ENCODE assay signal across 1 cellular context in the genomic region with DNA sequence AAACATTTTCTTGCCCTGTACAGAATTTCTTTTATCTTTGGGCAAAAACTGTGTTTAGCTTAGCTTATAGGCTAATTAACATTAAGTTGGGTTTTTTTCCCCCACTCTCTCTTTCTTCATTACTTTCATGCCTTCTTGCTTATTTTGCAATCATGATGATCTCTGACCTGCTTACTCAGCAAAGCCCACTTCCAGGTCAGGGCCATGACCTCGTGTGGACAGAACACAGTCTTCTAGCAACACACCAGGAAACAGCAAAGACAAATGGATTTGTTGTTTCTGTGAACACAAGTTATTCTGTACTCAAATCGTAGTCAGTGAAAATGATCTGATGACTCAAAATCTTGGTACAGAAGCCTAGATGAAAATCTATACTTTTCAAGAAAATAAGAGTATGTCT.
A peak's percentile ranks its signal among the peaks of the same experiment; 100 is the strongest.
TF ChIP-seq lines count a peak whose summit lies in the region.

No MANE protein-coding gene starts in this region.

TF ChIP-seq in HepG2, 621 proteins besides CTCF, POLR2A, EP300 and RAD21 (continued from another document and continues in another):
- TF ChIP-seq, protein P1, sequence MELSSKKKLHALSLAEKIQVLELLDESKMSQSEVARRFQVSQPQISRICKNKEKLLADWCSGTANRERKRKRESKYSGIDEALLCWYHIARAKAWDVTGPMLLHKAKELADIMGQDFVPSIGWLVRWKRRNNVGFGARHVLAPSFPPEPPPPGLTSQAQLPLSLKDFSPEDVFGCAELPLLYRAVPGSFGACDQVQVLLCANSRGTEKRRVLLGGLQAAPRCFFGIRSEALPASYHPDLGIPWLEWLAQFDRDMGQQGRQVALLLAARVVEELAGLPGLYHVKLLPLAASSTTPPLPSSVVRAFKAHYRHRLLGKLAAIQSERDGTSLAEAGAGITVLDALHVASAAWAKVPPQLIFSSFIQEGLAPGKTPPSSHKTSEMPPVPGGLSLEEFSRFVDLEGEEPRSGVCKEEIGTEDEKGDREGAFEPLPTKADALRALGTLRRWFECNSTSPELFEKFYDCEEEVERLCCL (CRISPR knock-in tag; IDR thresholded peaks at IDR 0.05; ENCODE audit: borderline replicate concordance) = no peak
- TF ChIP-seq ARNT2 (CRISPR knock-in tag; IDR thresholded peaks at IDR 0.05; ENCODE audit: low read depth) (no peak), BHLHE40 (IDR thresholded peaks at IDR 0.05; ENCODE audit: low read length) (peak; percentile 65; the same call in 1 of the 2 replicates), SMARCE1 (IDR thresholded peaks at IDR 0.05; ENCODE audit: borderline replicate concordance) (no peak), KDM4B (CRISPR knock-in tag; IDR thresholded peaks at IDR 0.05) (0 out of 2 replicates have a peak, but pooled peaks have one; percentile 52), HOXD1 (CRISPR knock-in tag; IDR thresholded peaks at IDR 0.05) (peak; percentile 93), ELF1 (CRISPR knock-in tag; IDR thresholded peaks at IDR 0.05) (peak; percentile 84), RORA (CRISPR knock-in tag; IDR thresholded peaks at IDR 0.05) (no peak), ZFP41 (CRISPR knock-in tag; IDR thresholded peaks at IDR 0.05; ENCODE audit: borderline replicate concordance) (no peak), ATF7-NPFF (CRISPR knock-in tag; IDR thresholded peaks at IDR 0.05; ENCODE audit: low read depth) (no peak; the same call in 1 of the 2 replicates), FOSL2 (CRISPR knock-in tag; IDR thresholded peaks at IDR 0.05) (peak; percentile 98), RFX1 (IDR thresholded peaks at IDR 0.05) (no peak), PHB2 (IDR thresholded peaks at IDR 0.05; ENCODE audit: partially characterized antibody) (no peak), ZNF44 (CRISPR knock-in tag; IDR thresholded peaks at IDR 0.05) (no peak), ZNF510 (CRISPR knock-in tag; IDR thresholded peaks at IDR 0.05; ENCODE audit: low read depth) (no peak), SALL2 (CRISPR knock-in tag; IDR thresholded peaks at IDR 0.05) (no peak), PPARG (CRISPR knock-in tag; conservative IDR thresholded peaks at IDR 0.05) (peak; percentile 99), ZNF235 (CRISPR knock-in tag; IDR thresholded peaks at IDR 0.05; ENCODE audit: borderline replicate concordance) (no peak), U2AF1 (optimal IDR thresholded peaks at IDR 0.05; ENCODE audit: low read depth, low read length) (no peak), ZFAT (CRISPR knock-in tag; conservative IDR thresholded peaks at IDR 0.05) (no peak), ZNF644 (CRISPR knock-in tag; IDR thresholded peaks at IDR 0.05; ENCODE audit: low read depth) (peak; percentile 77), NRL (CRISPR knock-in tag; IDR thresholded peaks at IDR 0.05; ENCODE audit: borderline replicate concordance) (no peak), ZNF839 (CRISPR knock-in tag; IDR thresholded peaks at IDR 0.05; ENCODE audit: borderline replicate concordance) (no peak), PRPF4 (IDR thresholded peaks at IDR 0.05; ENCODE audit: low read depth, low read length, poor library complexity, severe bottlenecking) (no peak)
- TF ChIP-seq, protein P2, sequence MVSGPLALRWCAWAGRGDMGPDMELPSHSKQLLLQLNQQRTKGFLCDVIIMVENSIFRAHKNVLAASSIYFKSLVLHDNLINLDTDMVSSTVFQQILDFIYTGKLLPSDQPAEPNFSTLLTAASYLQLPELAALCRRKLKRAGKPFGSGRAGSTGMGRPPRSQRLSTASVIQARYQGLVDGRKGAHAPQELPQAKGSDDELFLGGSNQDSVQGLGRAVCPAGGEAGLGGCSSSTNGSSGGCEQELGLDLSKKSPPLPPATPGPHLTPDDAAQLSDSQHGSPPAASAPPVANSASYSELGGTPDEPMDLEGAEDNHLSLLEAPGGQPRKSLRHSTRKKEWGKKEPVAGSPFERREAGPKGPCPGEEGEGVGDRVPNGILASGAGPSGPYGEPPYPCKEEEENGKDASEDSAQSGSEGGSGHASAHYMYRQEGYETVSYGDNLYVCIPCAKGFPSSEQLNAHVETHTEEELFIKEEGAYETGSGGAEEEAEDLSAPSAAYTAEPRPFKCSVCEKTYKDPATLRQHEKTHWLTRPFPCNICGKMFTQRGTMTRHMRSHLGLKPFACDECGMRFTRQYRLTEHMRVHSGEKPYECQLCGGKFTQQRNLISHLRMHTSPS (CRISPR knock-in tag; IDR thresholded peaks at IDR 0.05; ENCODE audit: low read depth) = no peak
- TF ChIP-seq, protein P3, sequence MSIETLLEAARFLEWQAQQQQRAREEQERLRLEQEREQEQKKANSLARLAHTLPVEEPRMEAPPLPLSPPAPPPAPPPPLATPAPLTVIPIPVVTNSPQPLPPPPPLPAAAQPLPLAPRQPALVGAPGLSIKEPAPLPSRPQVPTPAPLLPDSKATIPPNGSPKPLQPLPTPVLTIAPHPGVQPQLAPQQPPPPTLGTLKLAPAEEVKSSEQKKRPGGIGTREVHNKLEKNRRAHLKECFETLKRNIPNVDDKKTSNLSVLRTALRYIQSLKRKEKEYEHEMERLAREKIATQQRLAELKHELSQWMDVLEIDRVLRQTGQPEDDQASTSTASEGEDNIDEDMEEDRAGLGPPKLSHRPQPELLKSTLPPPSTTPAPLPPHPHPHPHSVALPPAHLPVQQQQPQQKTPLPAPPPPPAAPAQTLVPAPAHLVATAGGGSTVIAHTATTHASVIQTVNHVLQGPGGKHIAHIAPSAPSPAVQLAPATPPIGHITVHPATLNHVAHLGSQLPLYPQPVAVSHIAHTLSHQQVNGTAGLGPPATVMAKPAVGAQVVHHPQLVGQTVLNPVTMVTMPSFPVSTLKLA (IDR thresholded peaks at IDR 0.05) = 0 out of 2 replicates have a peak, but pooled peaks have one; percentile 20
- TF ChIP-seq, protein P4, sequence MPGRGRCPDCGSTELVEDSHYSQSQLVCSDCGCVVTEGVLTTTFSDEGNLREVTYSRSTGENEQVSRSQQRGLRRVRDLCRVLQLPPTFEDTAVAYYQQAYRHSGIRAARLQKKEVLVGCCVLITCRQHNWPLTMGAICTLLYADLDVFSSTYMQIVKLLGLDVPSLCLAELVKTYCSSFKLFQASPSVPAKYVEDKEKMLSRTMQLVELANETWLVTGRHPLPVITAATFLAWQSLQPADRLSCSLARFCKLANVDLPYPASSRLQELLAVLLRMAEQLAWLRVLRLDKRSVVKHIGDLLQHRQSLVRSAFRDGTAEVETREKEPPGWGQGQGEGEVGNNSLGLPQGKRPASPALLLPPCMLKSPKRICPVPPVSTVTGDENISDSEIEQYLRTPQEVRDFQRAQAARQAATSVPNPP (CRISPR knock-in tag; IDR thresholded peaks at IDR 0.05) = no peak
- TF ChIP-seq, protein P5, sequence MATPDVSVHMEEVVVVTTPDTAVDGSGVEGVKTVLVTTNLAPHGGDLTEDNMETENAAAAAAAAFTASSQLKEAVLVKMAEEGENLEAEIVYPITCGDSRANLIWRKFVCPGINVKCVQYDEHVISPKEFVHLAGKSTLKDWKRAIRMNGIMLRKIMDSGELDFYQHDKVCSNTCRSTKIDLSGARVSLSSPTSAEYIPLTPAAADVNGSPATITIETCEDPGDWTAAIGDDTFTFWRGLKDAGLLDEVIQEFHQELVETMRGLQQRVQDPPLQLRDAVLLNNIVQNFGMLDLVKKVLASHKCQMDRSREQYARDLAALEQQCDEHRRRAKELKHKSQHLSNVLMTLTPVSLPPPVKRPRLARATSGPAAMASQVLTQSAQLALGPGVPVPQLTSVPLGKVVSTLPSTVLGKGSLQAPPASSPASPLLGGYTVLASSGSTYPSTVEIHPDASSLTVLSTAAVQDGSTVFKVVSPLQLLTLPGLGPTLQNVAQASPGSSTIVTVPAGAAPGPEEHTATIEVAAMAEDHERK (CRISPR knock-in tag; IDR thresholded peaks at IDR 0.05; ENCODE audit: low read depth) = no peak
- TF ChIP-seq, protein P6, sequence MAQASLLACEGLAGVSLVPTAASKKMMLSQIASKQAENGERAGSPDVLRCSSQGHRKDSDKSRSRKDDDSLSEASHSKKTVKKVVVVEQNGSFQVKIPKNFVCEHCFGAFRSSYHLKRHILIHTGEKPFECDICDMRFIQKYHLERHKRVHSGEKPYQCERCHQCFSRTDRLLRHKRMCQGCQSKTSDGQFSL (CRISPR knock-in tag; IDR thresholded peaks at IDR 0.05) = no peak
- TF ChIP-seq, protein P7, sequence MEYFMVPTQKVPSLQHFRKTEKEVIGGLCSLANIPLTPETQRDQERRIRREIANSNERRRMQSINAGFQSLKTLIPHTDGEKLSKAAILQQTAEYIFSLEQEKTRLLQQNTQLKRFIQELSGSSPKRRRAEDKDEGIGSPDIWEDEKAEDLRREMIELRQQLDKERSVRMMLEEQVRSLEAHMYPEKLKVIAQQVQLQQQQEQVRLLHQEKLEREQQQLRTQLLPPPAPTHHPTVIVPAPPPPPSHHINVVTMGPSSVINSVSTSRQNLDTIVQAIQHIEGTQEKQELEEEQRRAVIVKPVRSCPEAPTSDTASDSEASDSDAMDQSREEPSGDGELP (IDR thresholded peaks at IDR 0.05; ENCODE audit: borderline replicate concordance, low read depth) = peak; percentile 63; the same call in 1 of the 2 replicates
- TF ChIP-seq, protein P8, sequence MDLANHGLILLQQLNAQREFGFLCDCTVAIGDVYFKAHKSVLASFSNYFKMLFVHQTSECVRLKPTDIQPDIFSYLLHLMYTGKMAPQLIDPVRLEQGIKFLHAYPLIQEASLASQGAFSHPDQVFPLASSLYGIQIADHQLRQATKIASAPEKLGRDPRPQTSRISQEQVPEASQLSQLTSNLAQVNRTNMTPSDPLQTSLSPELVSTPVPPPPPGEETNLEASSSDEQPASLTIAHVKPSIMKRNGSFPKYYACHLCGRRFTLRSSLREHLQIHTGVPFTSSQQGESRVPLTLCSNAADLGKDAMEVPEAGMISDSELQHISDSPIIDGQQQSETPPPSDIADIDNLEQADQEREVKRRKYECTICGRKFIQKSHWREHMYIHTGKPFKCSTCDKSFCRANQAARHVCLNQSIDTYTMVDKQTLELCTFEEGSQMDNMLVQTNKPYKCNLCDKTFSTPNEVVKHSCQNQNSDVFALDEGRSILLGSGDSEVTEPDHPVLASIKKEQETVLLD (CRISPR knock-in tag; IDR thresholded peaks at IDR 0.05; ENCODE audit: low read depth) = no peak
- TF ChIP-seq, protein P9, sequence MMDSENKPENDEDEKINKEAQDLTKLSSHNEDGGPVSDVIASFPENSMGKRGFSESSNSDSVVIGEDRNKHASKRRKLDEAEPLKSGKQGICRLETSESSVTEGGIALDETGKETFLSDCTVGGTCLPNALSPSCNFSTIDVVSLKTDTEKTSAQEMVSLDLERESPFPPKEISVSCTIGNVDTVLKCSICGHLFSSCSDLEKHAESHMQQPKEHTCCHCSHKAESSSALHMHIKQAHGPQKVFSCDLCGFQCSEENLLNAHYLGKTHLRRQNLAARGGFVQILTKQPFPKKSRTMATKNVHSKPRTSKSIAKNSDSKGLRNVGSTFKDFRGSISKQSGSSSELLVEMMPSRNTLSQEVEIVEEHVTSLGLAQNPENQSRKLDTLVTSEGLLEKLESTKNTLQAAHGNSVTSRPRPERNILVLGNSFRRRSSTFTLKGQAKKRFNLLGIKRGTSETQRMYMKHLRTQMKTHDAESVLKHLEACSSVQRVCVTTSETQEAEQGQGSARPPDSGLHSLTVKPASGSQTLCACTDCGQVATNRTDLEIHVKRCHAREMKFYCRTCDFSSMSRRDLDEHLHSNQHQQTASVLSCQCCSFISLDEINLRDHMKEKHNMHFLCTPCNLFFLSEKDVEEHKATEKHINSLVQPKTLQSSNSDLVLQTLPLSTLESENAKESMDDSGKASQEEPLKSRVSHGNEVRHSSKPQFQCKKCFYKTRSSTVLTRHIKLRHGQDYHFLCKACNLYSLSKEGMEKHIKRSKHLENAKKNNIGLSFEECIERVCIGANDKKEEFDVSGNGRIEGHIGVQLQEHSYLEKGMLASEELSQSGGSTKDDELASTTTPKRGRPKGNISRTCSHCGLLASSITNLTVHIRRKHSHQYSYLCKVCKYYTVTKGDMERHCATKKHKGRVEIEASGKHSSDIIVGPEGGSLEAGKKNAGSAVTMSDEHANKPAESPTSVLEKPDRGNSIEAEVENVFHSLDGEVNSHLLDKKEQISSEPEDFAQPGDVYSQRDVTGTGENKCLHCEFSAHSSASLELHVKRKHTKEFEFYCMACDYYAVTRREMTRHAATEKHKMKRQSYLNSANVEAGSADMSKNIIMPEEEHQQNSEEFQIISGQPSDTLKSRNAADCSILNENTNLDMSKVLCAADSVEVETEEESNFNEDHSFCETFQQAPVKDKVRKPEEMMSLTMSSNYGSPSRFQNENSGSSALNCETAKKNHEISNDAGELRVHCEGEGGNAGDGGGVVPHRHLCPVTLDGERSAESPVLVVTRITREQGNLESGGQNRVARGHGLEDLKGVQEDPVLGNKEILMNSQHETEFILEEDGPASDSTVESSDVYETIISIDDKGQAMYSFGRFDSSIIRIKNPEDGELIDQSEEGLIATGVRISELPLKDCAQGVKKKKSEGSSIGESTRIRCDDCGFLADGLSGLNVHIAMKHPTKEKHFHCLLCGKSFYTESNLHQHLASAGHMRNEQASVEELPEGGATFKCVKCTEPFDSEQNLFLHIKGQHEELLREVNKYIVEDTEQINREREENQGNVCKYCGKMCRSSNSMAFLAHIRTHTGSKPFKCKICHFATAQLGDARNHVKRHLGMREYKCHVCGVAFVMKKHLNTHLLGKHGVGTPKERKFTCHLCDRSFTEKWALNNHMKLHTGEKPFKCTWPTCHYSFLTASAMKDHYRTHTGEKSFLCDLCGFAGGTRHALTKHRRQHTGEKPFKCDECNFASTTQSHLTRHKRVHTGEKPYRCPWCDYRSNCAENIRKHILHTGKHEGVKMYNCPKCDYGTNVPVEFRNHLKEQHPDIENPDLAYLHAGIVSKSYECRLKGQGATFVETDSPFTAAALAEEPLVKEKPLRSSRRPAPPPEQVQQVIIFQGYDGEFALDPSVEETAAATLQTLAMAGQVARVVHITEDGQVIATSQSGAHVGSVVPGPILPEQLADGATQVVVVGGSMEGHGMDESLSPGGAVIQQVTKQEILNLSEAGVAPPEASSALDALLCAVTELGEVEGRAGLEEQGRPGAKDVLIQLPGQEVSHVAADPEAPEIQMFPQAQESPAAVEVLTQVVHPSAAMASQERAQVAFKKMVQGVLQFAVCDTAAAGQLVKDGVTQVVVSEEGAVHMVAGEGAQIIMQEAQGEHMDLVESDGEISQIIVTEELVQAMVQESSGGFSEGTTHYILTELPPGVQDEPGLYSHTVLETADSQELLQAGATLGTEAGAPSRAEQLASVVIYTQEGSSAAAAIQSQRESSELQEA (CRISPR knock-in tag; IDR thresholded peaks at IDR 0.05; ENCODE audit: not compliant biosample characterization) = no peak
- TF ChIP-seq, protein P10, sequence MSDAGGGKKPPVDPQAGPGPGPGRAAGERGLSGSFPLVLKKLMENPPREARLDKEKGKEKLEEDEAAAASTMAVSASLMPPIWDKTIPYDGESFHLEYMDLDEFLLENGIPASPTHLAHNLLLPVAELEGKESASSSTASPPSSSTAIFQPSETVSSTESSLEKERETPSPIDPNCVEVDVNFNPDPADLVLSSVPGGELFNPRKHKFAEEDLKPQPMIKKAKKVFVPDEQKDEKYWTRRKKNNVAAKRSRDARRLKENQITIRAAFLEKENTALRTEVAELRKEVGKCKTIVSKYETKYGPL (CRISPR knock-in tag; IDR thresholded peaks at IDR 0.05) = no peak
- TF ChIP-seq, protein P11, sequence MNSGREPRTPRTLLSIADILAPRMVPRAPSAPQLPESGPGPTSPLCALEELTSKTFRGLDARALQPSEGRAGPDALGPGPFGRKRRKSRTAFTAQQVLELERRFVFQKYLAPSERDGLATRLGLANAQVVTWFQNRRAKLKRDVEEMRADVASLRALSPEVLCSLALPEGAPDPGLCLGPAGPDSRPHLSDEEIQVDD (CRISPR knock-in tag; IDR thresholded peaks at IDR 0.05; ENCODE audit: borderline replicate concordance) = no peak
- TF ChIP-seq, protein P12, sequence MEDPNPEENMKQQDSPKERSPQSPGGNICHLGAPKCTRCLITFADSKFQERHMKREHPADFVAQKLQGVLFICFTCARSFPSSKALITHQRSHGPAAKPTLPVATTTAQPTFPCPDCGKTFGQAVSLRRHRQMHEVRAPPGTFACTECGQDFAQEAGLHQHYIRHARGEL (CRISPR knock-in tag; IDR thresholded peaks at IDR 0.05) = no peak
